Comparison of ENCODE assay signal across 2 cellular contexts in the genomic region with DNA sequence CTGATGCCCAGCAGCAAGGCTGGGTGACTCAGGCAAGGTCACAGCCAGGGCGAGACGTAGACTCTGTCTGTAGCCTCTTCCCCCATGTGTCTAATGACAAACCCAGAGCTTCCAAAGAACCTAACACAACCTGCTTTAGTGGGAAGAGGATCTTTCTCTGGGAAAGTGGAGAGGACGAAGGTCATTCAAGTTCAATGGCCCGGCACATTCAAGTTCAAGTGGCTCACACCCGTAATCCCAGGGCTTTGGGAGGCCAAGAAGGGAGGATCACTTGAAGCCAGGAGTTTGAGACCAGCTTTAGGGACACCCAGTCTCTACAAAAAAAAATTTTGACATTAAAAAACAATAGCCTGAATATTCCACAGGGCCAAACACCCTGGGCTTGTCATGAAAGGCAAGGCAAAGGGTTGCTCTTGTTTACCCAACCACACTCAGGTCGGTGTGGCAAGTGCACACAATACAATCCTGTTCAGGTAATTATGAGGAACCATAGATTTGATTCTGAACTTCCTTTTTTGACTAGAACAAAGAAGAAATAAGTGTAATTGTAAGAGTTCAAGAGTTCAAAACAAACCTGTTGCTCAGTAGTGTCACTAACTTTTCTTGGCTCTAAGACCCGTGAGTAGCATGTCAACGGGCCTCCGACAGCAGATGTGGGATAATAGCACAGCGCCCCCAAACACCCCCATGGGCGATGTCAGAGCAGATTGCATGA.
TF ChIP-seq lines count a peak whose summit lies in the region.

No MANE protein-coding gene starts in this region.

TF ChIP-seq in A549, 52 proteins besides CTCF, POLR2A, EP300 and RAD21 (continued from another document):
- TF ChIP-seq TFCP2L1 (CRISPR knock-in tag; IDR thresholded peaks at IDR 0.05) = no peak
- TF ChIP-seq HOXB5 (CRISPR knock-in tag; IDR thresholded peaks at IDR 0.05) = no peak
- TF ChIP-seq SMC3 (IDR thresholded peaks at IDR 0.05) = no peak
- TF ChIP-seq EHF (CRISPR knock-in tag; IDR thresholded peaks at IDR 0.05) = no peak
- TF ChIP-seq ZSCAN20 (CRISPR knock-in tag; IDR thresholded peaks at IDR 0.05) = no peak
TF ChIP-seq in A549: peak in this region for 0.

TF ChIP-seq in SK-N-SH treated with all-trans-retinoic acid at 6 μM for 48 hours, 23 proteins besides CTCF, POLR2A, EP300 and RAD21 (continued from another document):
- TF ChIP-seq GLIS3 (CRISPR knock-in tag; IDR thresholded peaks at IDR 0.05) = no peak
- TF ChIP-seq, protein P1, sequence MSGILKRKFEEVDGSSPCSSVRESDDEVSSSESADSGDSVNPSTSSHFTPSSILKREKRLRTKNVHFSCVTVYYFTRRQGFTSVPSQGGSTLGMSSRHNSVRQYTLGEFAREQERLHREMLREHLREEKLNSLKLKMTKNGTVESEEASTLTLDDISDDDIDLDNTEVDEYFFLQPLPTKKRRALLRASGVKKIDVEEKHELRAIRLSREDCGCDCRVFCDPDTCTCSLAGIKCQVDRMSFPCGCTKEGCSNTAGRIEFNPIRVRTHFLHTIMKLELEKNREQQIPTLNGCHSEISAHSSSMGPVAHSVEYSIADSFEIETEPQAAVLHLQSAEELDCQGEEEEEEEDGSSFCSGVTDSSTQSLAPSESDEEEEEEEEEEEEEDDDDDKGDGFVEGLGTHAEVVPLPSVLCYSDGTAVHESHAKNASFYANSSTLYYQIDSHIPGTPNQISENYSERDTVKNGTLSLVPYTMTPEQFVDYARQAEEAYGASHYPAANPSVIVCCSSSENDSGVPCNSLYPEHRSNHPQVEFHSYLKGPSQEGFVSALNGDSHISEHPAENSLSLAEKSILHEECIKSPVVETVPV (CRISPR knock-in tag; IDR thresholded peaks at IDR 0.05) = no peak
- TF ChIP-seq ZC3H10 (CRISPR knock-in tag; IDR thresholded peaks at IDR 0.05) = no peak
- TF ChIP-seq, protein P2, sequence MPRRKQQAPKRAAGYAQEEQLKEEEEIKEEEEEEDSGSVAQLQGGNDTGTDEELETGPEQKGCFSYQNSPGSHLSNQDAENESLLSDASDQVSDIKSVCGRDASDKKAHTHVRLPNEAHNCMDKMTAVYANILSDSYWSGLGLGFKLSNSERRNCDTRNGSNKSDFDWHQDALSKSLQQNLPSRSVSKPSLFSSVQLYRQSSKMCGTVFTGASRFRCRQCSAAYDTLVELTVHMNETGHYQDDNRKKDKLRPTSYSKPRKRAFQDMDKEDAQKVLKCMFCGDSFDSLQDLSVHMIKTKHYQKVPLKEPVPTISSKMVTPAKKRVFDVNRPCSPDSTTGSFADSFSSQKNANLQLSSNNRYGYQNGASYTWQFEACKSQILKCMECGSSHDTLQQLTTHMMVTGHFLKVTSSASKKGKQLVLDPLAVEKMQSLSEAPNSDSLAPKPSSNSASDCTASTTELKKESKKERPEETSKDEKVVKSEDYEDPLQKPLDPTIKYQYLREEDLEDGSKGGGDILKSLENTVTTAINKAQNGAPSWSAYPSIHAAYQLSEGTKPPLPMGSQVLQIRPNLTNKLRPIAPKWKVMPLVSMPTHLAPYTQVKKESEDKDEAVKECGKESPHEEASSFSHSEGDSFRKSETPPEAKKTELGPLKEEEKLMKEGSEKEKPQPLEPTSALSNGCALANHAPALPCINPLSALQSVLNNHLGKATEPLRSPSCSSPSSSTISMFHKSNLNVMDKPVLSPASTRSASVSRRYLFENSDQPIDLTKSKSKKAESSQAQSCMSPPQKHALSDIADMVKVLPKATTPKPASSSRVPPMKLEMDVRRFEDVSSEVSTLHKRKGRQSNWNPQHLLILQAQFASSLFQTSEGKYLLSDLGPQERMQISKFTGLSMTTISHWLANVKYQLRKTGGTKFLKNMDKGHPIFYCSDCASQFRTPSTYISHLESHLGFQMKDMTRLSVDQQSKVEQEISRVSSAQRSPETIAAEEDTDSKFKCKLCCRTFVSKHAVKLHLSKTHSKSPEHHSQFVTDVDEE (CRISPR knock-in tag; IDR thresholded peaks at IDR 0.05) = no peak
- no peak for TF ChIP-seq PPARA (CRISPR knock-in tag; IDR thresholded peaks at IDR 0.05; ENCODE audit: borderline replicate concordance)
- TF ChIP-seq, protein P3, sequence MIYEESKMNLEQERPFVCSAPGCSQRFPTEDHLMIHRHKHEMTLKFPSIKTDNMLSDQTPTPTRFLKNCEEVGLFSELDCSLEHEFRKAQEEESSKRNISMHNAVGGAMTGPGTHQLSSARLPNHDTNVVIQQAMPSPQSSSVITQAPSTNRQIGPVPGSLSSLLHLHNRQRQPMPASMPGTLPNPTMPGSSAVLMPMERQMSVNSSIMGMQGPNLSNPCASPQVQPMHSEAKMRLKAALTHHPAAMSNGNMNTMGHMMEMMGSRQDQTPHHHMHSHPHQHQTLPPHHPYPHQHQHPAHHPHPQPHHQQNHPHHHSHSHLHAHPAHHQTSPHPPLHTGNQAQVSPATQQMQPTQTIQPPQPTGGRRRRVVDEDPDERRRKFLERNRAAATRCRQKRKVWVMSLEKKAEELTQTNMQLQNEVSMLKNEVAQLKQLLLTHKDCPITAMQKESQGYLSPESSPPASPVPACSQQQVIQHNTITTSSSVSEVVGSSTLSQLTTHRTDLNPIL (CRISPR knock-in tag; IDR thresholded peaks at IDR 0.05; ENCODE audit: low read depth) = no peak
- no peak for TF ChIP-seq TOX (CRISPR knock-in tag; IDR thresholded peaks at IDR 0.05; ENCODE audit: borderline replicate concordance)
